Comparison of ENCODE assay signal across 8 cellular contexts in genomic region chr18:55322176-55322735, GRCh38.
A peak's percentile ranks its signal among the peaks of the same experiment; 100 is the strongest.
DNase-seq lines count a peak whose midpoint lies in the region; ATAC-seq, FAIRE-seq and TF ChIP-seq lines count a peak whose summit lies in the region.

No MANE protein-coding gene starts in this region.

- peak overlapping the region; percentile 70 to 91 (median 88) for H3K27ac Mint-ChIP-seq in CD14-positive monocyte

- peak; percentile 45 for FAIRE-seq in pancreas (lab: Jason Lieb, UNC)

- ATAC-seq in GM18909 (IDR thresholded peaks at IDR 0.05; ENCODE audit: poor library complexity, unreplicated experiment) (peak; percentile 65), HG03108 (IDR thresholded peaks at IDR 0.05; ENCODE audit: unreplicated experiment) (peak; percentile 57), left cardiac atrium (peak; percentile 87 to 94), pancreas (peak; percentile 77 to 90 (median 84))

- WGBS in pancreas, 2 donors: 5 to 8% methylated on average over 25 to 30 of the region's 30 CpGs

- no peaks in the 10 kb centered on the region for H3K4me1 ChIP-seq in pancreas

- TF ChIP-seq CTCF in CD14-positive monocyte (IDR thresholded peaks at IDR 0.05) (no peak), pancreas (IDR thresholded peaks at IDR 0.05) (no peak)

- peak overlapping the region in 3 of 4 donors; percentile 24 to 79 (median 63) for H3K27ac ChIP-seq in pancreas

- H3K27me3 ChIP-seq in pancreas: peaks cover 0 to 46% (median 12%) of the 10 kb centered on the region in 4 donors

- H3K36me3 ChIP-seq in pancreas: no peaks in the 10 kb centered on the region

- peak; percentile 51 for DNase-seq in CD14-positive monocyte (ENCODE audit: low spot score)
- peak; percentile 86 for DNase-seq in NCI-H2227 (lab: John Stamatoyannopoulos, UW; ENCODE audit: unreplicated experiment)
- DNase-seq in amygdala (lab: John Stamatoyannopoulos, UW): peak in 55 of 56 donors; percentile 8 to 88 (median 72)
- peak; percentile 88 for DNase-seq in left cardiac atrium
- DNase-seq in pancreas: peak; percentile 35 to 71 (median 52)
- DNase-seq in NOMO-1 treated with dmso at 0.1 percent for 144 hours (lab: John Stamatoyannopoulos, UW; ENCODE audit: unreplicated experiment): no peak

- peaks cover 34% of the 10 kb centered on the region for H3K4me1 Mint-ChIP-seq in CD14-positive monocyte

- peak overlapping the region; percentile 91 to 96 for H3K4me3 Mint-ChIP-seq in CD14-positive monocyte

- peaks cover 0 to 3% (median 0%) of the 10 kb centered on the region in 3 donors for H3K27me3 Mint-ChIP-seq in CD14-positive monocyte (ENCODE audit: low read depth in 3 of 3)

- H3K9me3 ChIP-seq in pancreas: no peaks in the 10 kb centered on the region

- H3K36me3 Mint-ChIP-seq in CD14-positive monocyte: no peaks in the 10 kb centered on the region

- peak overlapping the region in 3 of 4 donors; percentile 19 to 40 (median 24) for H3K4me3 ChIP-seq in pancreas

- intact Hi-C loops in CD14-positive monocyte (cut with micrococcal nuclease) (loop anchor here in 1 of 2 donors (10.0 kb wide), 1 partner anchor 1333 kb away; the partner anchor contains the start of gene WDR7), left cardiac atrium (cut with DNase I) (loop anchor here in 1 of 2 donors (10.0 kb wide), 1 partner anchor 463 kb away; no protein-coding TSS in a partner anchor), pancreas (cut with DNase I) (no loop called here)

- H3K9me3 Mint-ChIP-seq in CD14-positive monocyte: no peaks in the 10 kb centered on the region
